In genomic region chr20:11694467-11694866, GRCh38 we compare ENCODE assay signal across 29 cellular contexts.
"Had no signal": no experiment of that assay in that cellular context is flagged by ENCODE, and none has a peak within 500 bp of the region (broad histone marks: within the 10 kb centered on the region; RNA-seq: fewer than 3 reads in every experiment).

No MANE protein-coding gene starts in this region.

- H3K27ac Mint-ChIP-seq: activated CD4-positive, alpha-beta memory T cell treated with anti-CD3 and anti-CD28 coated beads, Interleukin-2, amount 10 ng/mL, durations not matched to agents 7 days and 5 days; activated CD4-positive, alpha-beta T cell treated with anti-CD3 and anti-CD28 coated beads, Interleukin-2, amount 10 ng/mL, durations not matched to agents 7 days and 5 days; activated naive CD4-positive, alpha-beta T cell treated with anti-CD3 and anti-CD28 coated beads, Interleukin-2, amount 10 ng/mL, durations not matched to agents 7 days and 5 days; activated naive CD4-positive, alpha-beta T cell treated with anti-CD3 and anti-CD28 coated beads, Interleukin-2, amount 50 U/mL, for 72 hours; activated naive CD8-positive, alpha-beta T cell treated with anti-CD3 and anti-CD28 coated beads, Interleukin-2, amount 10 ng/mL, durations not matched to agents 7 days and 5 days; activated T-cell treated with anti-CD3 and anti-CD28 coated beads, Interleukin-2, amount 50 U/mL, for 24 hours; activated T-cell treated with anti-CD3 and anti-CD28 coated beads, Interleukin-2, amount 50 U/mL, for 72 hours; brain; T-helper 17 cell; T-helper 2 cell treated with Interferon-gamma antibody and Interleukin-4, amounts not matched to agents 5 μg/mL and 100 μg/mL, for 36 hours had no signal

- H3K36me3 ChIP-seq: ascending aorta, breast epithelium, cardiac muscle cell, colonic mucosa had no signal

- DNase-seq: activated CD4-positive, alpha-beta memory T cell treated with anti-CD3 and anti-CD28 coated beads, Interleukin-2, amount 10 ng/mL, durations not matched to agents 7 days and 5 days; activated CD4-positive, alpha-beta T cell treated with anti-CD3 and anti-CD28 coated beads for 1 hour; activated CD4-positive, alpha-beta T cell treated with anti-CD3 and anti-CD28 coated beads for 4 hours; activated CD4-positive, alpha-beta T cell treated with anti-CD3 and anti-CD28 coated beads, Interleukin-2, amount 10 ng/mL, durations not matched to agents 7 days and 5 days; activated CD4-positive, alpha-beta T cell treated with anti-CD3 and anti-CD28 coated beads, Interleukin-2, amount 50 U/mL, for 4 hours; activated CD8-positive, alpha-beta memory T cell treated with anti-CD3 and anti-CD28 coated beads, Interleukin-2, amount 50 U/mL, for 48 hours; activated gamma-delta T cell; activated naive CD4-positive, alpha-beta T cell; activated naive CD4-positive, alpha-beta T cell treated with anti-CD3 and anti-CD28 coated beads, Interleukin-2, amount 10 ng/mL, durations not matched to agents 7 days and 5 days; activated naive CD8-positive, alpha-beta T cell treated with anti-CD3 and anti-CD28 coated beads, Interleukin-2, amount 10 ng/mL, durations not matched to agents 7 days and 5 days; activated T-cell treated with anti-CD3 and anti-CD28 coated beads for 4 hours; activated T-cell treated with anti-CD3 and anti-CD28 coated beads, Interleukin-2, amount 50 U/mL, for 24 hours; activated T-cell treated with anti-CD3 and anti-CD28 coated beads, Interleukin-2, amount 50 U/mL, for 72 hours; central memory CD4-positive, alpha-beta T cell; cerebellar nuclear complex; colonic mucosa; effector CD8-positive, alpha-beta T cell; foreskin fibroblast; head of caudate nucleus; T-helper 1 cell; T-helper 17 cell had no signal

- FAIRE-seq: frontal cortex had no signal

- H3K4me1 ChIP-seq: ascending aorta, breast epithelium, colonic mucosa had no signal

- H3K9me3 ChIP-seq: ascending aorta, breast epithelium, colonic mucosa had no signal

- ATAC-seq: activated naive CD4-positive, alpha-beta T cell treated with anti-CD3 and anti-CD28 coated beads, Interleukin-2, amount 50 U/mL, for 72 hours; activated T-cell treated with anti-CD3 and anti-CD28 coated beads, Interleukin-2, amount 50 U/mL, for 72 hours; esophagus mucosa; T-helper 17 cell had no signal

- H3K4me3 Mint-ChIP-seq: activated CD4-positive, alpha-beta memory T cell treated with anti-CD3 and anti-CD28 coated beads, Interleukin-2, amount 10 ng/mL, durations not matched to agents 7 days and 5 days; activated CD4-positive, alpha-beta T cell treated with anti-CD3 and anti-CD28 coated beads, Interleukin-2, amount 10 ng/mL, durations not matched to agents 7 days and 5 days; activated naive CD4-positive, alpha-beta T cell treated with anti-CD3 and anti-CD28 coated beads, Interleukin-2, amount 10 ng/mL, durations not matched to agents 7 days and 5 days; activated naive CD8-positive, alpha-beta T cell treated with anti-CD3 and anti-CD28 coated beads, Interleukin-2, amount 10 ng/mL, durations not matched to agents 7 days and 5 days; activated T-cell treated with anti-CD3 and anti-CD28 coated beads, Interleukin-2, amount 50 U/mL, for 24 hours; activated T-cell treated with anti-CD3 and anti-CD28 coated beads, Interleukin-2, amount 50 U/mL, for 72 hours; brain; T-helper 17 cell; T-helper 2 cell treated with Interferon-gamma antibody and Interleukin-4, amounts not matched to agents 5 μg/mL and 100 μg/mL, for 36 hours had no signal

- H3K27ac ChIP-seq: ascending aorta, breast epithelium, cardiac muscle cell, colonic mucosa had no signal

- H3K27me3 ChIP-seq: ascending aorta, breast epithelium, cardiac muscle cell, colonic mucosa had no signal

- H3K27me3 Mint-ChIP-seq: activated CD4-positive, alpha-beta memory T cell treated with anti-CD3 and anti-CD28 coated beads, Interleukin-2, amount 10 ng/mL, durations not matched to agents 7 days and 5 days; activated CD4-positive, alpha-beta T cell treated with anti-CD3 and anti-CD28 coated beads, Interleukin-2, amount 10 ng/mL, durations not matched to agents 7 days and 5 days; activated naive CD4-positive, alpha-beta T cell treated with anti-CD3 and anti-CD28 coated beads, Interleukin-2, amount 10 ng/mL, durations not matched to agents 7 days and 5 days; activated naive CD8-positive, alpha-beta T cell treated with anti-CD3 and anti-CD28 coated beads, Interleukin-2, amount 10 ng/mL, durations not matched to agents 7 days and 5 days; activated T-cell treated with anti-CD3 and anti-CD28 coated beads, Interleukin-2, amount 50 U/mL, for 24 hours; T-helper 17 cell had no signal

- H3K36me3 Mint-ChIP-seq: activated naive CD4-positive, alpha-beta T cell treated with anti-CD3 and anti-CD28 coated beads, Interleukin-2, amount 10 ng/mL, durations not matched to agents 7 days and 5 days; activated naive CD8-positive, alpha-beta T cell treated with anti-CD3 and anti-CD28 coated beads, Interleukin-2, amount 10 ng/mL, durations not matched to agents 7 days and 5 days; brain had no signal

- H3K9me3 Mint-ChIP-seq: activated naive CD8-positive, alpha-beta T cell treated with anti-CD3 and anti-CD28 coated beads, Interleukin-2, amount 10 ng/mL, durations not matched to agents 7 days and 5 days had no signal

- H3K4me1 Mint-ChIP-seq: activated CD4-positive, alpha-beta memory T cell treated with anti-CD3 and anti-CD28 coated beads, Interleukin-2, amount 10 ng/mL, durations not matched to agents 7 days and 5 days; activated CD4-positive, alpha-beta T cell treated with anti-CD3 and anti-CD28 coated beads, Interleukin-2, amount 10 ng/mL, durations not matched to agents 7 days and 5 days; activated naive CD4-positive, alpha-beta T cell treated with anti-CD3 and anti-CD28 coated beads, Interleukin-2, amount 10 ng/mL, durations not matched to agents 7 days and 5 days; activated naive CD8-positive, alpha-beta T cell treated with anti-CD3 and anti-CD28 coated beads, Interleukin-2, amount 10 ng/mL, durations not matched to agents 7 days and 5 days; brain; T-helper 17 cell had no signal

- H3K4me3 ChIP-seq: ascending aorta, breast epithelium, cardiac muscle cell, colonic mucosa had no signal
